Comparison of ENCODE assay signal across 10 cellular contexts in genomic region chr4:7759221-7759620, GRCh38.
DNase-seq lines count a peak whose midpoint lies in the region; ATAC-seq and TF ChIP-seq lines count a peak whose summit lies in the region.
"Had no signal": no experiment of that assay in that cellular context is flagged by ENCODE, and none has a peak within 500 bp of the region (broad histone marks: within the 10 kb centered on the region; RNA-seq: fewer than 3 reads in every experiment).

No MANE protein-coding gene starts in this region.

- H3K27me3 Mint-ChIP-seq in activated naive CD8-positive, alpha-beta T cell treated with anti-CD3 and anti-CD28 coated beads for 36 hours, result peaks cover 3% of the 10 kb centered on the region

- DNase-seq in GM12865 (ENCODE audit: low read depth) (peak; percentile 24), C1 segment of cervical spinal cord (lab: John Stamatoyannopoulos, UW) (no peak), dermis blood vessel endothelial cell (no peak), mucosa of gallbladder (ENCODE audit: low spot score) (no peak)
- peak; percentile 37 to 41 for DNase-seq in activated CD4-positive, alpha-beta T cell treated with anti-CD3 and anti-CD28 coated beads for 24 hours (ENCODE audit: low read depth in 2 of 2)
- peak; percentile 55 for DNase-seq in activated naive CD8-positive, alpha-beta T cell treated with anti-CD3 and anti-CD28 coated beads for 36 hours
- DNase-seq in stimulated activated CD4-positive, alpha-beta T cell treated with anti-CD3 and anti-CD28 coated beads, Interleukin-4, amount 100 ng/mL, for 48 hours (ENCODE audit: low read depth in 2 of 2), result peak; percentile 47 to 60
- DNase-seq: hypothalamus had no signal

- peak overlapping the region; percentile 66 for H3K4me3 Mint-ChIP-seq in activated naive CD8-positive, alpha-beta T cell treated with anti-CD3 and anti-CD28 coated beads for 36 hours

- no peak for ATAC-seq in GM18858 (IDR thresholded peaks at IDR 0.05; ENCODE audit: unreplicated experiment)
- ATAC-seq: psoas muscle had no signal

- H3K27ac Mint-ChIP-seq in activated naive CD8-positive, alpha-beta T cell treated with anti-CD3 and anti-CD28 coated beads for 36 hours, result peak overlapping the region; percentile 87

- H3K4me1 Mint-ChIP-seq in activated naive CD8-positive, alpha-beta T cell treated with anti-CD3 and anti-CD28 coated beads for 36 hours, result peaks cover 24% of the 10 kb centered on the region

- no peaks in the 10 kb centered on the region for H3K9me3 Mint-ChIP-seq in activated naive CD8-positive, alpha-beta T cell treated with anti-CD3 and anti-CD28 coated beads for 36 hours

- H3K4me3 ChIP-seq in GM12865 (ENCODE audit: low read depth, low read length), result no peak overlapping the region
- H3K4me3 ChIP-seq: psoas muscle had no signal

- no peaks in the 10 kb centered on the region for H3K36me3 Mint-ChIP-seq in activated naive CD8-positive, alpha-beta T cell treated with anti-CD3 and anti-CD28 coated beads for 36 hours

- no peak for TF ChIP-seq CTCF in GM12865 (IDR thresholded peaks at IDR 0.05; ENCODE audit: insufficient read depth, low read depth, low read length, missing control alignments)

Comparison
In these comparisons a context has a peak if more than half of its experiments do, and no peak if none do; other contexts are left out.
1. DNase-seq: peak in GM12865 (single experiment), activated CD4-positive, alpha-beta T cell treated with anti-CD3 and anti-CD28 coated beads for 24 hours (2 of 2), activated naive CD8-positive, alpha-beta T cell treated with anti-CD3 and anti-CD28 coated beads for 36 hours (single experiment) and stimulated activated CD4-positive, alpha-beta T cell treated with anti-CD3 and anti-CD28 coated beads, Interleukin-4, amount 100 ng/mL, for 48 hours (2 of 2); none in C1 segment of cervical spinal cord (0 of 14), dermis blood vessel endothelial cell (single experiment) and mucosa of gallbladder (single experiment).